18 cellular contexts compared by ENCODE assay signal in the genomic region with DNA sequence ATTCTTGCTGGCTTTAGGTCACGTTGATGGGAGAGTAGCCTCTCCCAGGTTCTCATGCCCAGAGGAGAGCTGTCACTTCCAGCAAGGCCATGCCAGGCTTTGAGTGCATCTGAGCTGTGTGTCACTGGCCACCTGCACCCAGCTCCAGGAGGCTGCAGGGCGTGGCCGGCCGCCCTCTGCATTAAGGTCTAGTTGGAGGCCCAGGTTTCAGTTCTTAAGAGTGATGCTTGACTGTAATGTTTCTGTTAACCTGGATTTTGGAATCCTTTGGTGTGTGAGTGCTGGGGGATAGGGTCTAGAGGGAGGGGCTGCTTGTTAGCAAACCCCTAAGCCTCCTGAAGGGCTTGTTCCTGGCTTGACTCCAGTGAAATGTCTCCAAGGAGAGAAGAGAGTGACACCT.
DNase-seq lines count a peak whose midpoint lies in the region; ATAC-seq lines count a peak whose summit lies in the region.
"Had no signal": no experiment of that assay in that cellular context is flagged by ENCODE, and none has a peak within 500 bp of the region (broad histone marks: within the 10 kb centered on the region; RNA-seq: fewer than 3 reads in every experiment).

No MANE protein-coding gene starts in this region.

- no peaks in the 10 kb centered on the region for H3K9me3 Mint-ChIP-seq in naive thymus-derived CD8-positive, alpha-beta T cell
- H3K9me3 Mint-ChIP-seq in activated CD4-positive, alpha-beta memory T cell treated with anti-CD3 and anti-CD28 coated beads, Interleukin-2, amount 10 ng/mL, durations not matched to agents 7 days and 5 days = no peaks in the 10 kb centered on the region

- no peaks in the 10 kb centered on the region for H3K36me3 ChIP-seq in H7 (replicated peaks; ENCODE audit: control insufficient read depth, insufficient read depth, low read length)
- no peaks in the 10 kb centered on the region for H3K36me3 ChIP-seq in MG63
- H3K36me3 ChIP-seq: BLaER1 treated with 17β-estradiol and CSF1 and Interleukin-3, amounts not matched to agents 10 nM and 100 nM had no signal

- no peak overlapping the region for H3K4me3 ChIP-seq in H7 (ENCODE audit: insufficient read depth, low read depth, low read length)
- no peak overlapping the region for H3K4me3 ChIP-seq in MG63
- H3K4me3 ChIP-seq: BLaER1 treated with 17β-estradiol and CSF1 and Interleukin-3, amounts not matched to agents 10 nM and 100 nM; GM23248 had no signal

- DNase-seq in NCI-H345 (lab: John Stamatoyannopoulos, UW) (peak; percentile 3), NCI-H345 treated with DMSO at 0.1 percent for 48 hours (lab: John Stamatoyannopoulos, UW; ENCODE audit: unreplicated experiment) (no peak), H7 (peak; percentile 29), RPMI8226 (peak; percentile 87), MG63 (no peak)
- DNase-seq in naive thymus-derived CD8-positive, alpha-beta T cell = no peak
- no peak for DNase-seq in activated CD4-positive, alpha-beta memory T cell treated with anti-CD3 and anti-CD28 coated beads, Interleukin-2, amount 10 ng/mL, durations not matched to agents 7 days and 5 days
- DNase-seq: 8988T, DMS 273 treated with DMSO at 0.1 percent for 48 hours, EL, GM23248, NCI-H2081, NCI-H748 treated with DMSO at 0.1 percent for 48 hours, SK-N-SH had no signal

- H3K27me3 Mint-ChIP-seq in naive thymus-derived CD8-positive, alpha-beta T cell = peaks cover 0 to under 1% (median 0%) of the 10 kb centered on the region in 5 donors
- peaks cover 12% of the 10 kb centered on the region for H3K27me3 Mint-ChIP-seq in activated CD4-positive, alpha-beta memory T cell treated with anti-CD3 and anti-CD28 coated beads, Interleukin-2, amount 10 ng/mL, durations not matched to agents 7 days and 5 days

- no peaks in the 10 kb centered on the region for H3K9me3 ChIP-seq in MG63
- H3K9me3 ChIP-seq: BLaER1 treated with 17β-estradiol and CSF1 and Interleukin-3, amounts not matched to agents 10 nM and 100 nM; SK-N-SH had no signal

- POLR2A ChIA-PET in naive thymus-derived CD8-positive, alpha-beta T cell (lab: Charles Lee) = interaction anchor here (1.5 to 4.5 kb wide), 4 partner anchors 11 to 25 kb away, joined by 5 to 14 read pairs (median 12); no protein-coding TSS in a partner anchor
- POLR2A ChIA-PET in activated CD4-positive, alpha-beta memory T cell treated with anti-CD3 and anti-CD28 coated beads, Interleukin-2, amount 10 ng/mL, durations not matched to agents 7 days and 5 days (lab: Charles Lee) = no interaction called here

- H3K4me1 Mint-ChIP-seq in naive thymus-derived CD8-positive, alpha-beta T cell = peaks cover 21 to 66% (median 27%) of the 10 kb centered on the region in 4 donors
- H3K4me1 Mint-ChIP-seq in activated CD4-positive, alpha-beta memory T cell treated with anti-CD3 and anti-CD28 coated beads, Interleukin-2, amount 10 ng/mL, durations not matched to agents 7 days and 5 days = peaks cover 63% of the 10 kb centered on the region

- H3K27me3 ChIP-seq in H7 (ENCODE audit: control insufficient read depth, insufficient read depth, low read length) (no peaks in the 10 kb centered on the region), MG63 (no peaks in the 10 kb centered on the region)
- H3K27me3 ChIP-seq: BLaER1 treated with 17β-estradiol and CSF1 and Interleukin-3, amounts not matched to agents 10 nM and 100 nM had no signal

- peak overlapping the region in 2 of 10 donors; percentile 11 to 13 for H3K4me3 Mint-ChIP-seq in naive thymus-derived CD8-positive, alpha-beta T cell
- no peak overlapping the region for H3K4me3 Mint-ChIP-seq in activated CD4-positive, alpha-beta memory T cell treated with anti-CD3 and anti-CD28 coated beads, Interleukin-2, amount 10 ng/mL, durations not matched to agents 7 days and 5 days

- H3K27ac Mint-ChIP-seq in naive thymus-derived CD8-positive, alpha-beta T cell = peak overlapping the region in 6 of 10 donors; percentile 49 to 90 (median 78)
- no peak overlapping the region for H3K27ac Mint-ChIP-seq in activated CD4-positive, alpha-beta memory T cell treated with anti-CD3 and anti-CD28 coated beads, Interleukin-2, amount 10 ng/mL, durations not matched to agents 7 days and 5 days

- no peak for ATAC-seq in naive thymus-derived CD8-positive, alpha-beta T cell
- no peak for ATAC-seq in HG03196 (IDR thresholded peaks at IDR 0.05; ENCODE audit: unreplicated experiment)
- ATAC-seq: HepG2, Right ventricle myocardium inferior had no signal

- H3K36me3 Mint-ChIP-seq in naive thymus-derived CD8-positive, alpha-beta T cell = no peaks in the 10 kb centered on the region
- H3K36me3 Mint-ChIP-seq in activated CD4-positive, alpha-beta memory T cell treated with anti-CD3 and anti-CD28 coated beads, Interleukin-2, amount 10 ng/mL, durations not matched to agents 7 days and 5 days (ENCODE audit: low read depth) = no peaks in the 10 kb centered on the region

- CTCF ChIA-PET in activated CD4-positive, alpha-beta memory T cell treated with anti-CD3 and anti-CD28 coated beads, Interleukin-2, amount 10 ng/mL, durations not matched to agents 7 days and 5 days (lab: Charles Lee) = interaction anchor here (2.0 kb wide), 1 partner anchor 14 kb away, joined by 7 read pairs; no protein-coding TSS in a partner anchor

Comparison
In these comparisons a context has a peak if more than half of its experiments do, and no peak if none do; other contexts are left out.
1. DNase-seq: peak in NCI-H345 (single experiment), H7 (single experiment) and RPMI8226 (single experiment); none in NCI-H345 treated with DMSO at 0.1 percent for 48 hours (single experiment), naive thymus-derived CD8-positive, alpha-beta T cell (0 of 10), activated CD4-positive, alpha-beta memory T cell treated with anti-CD3 and anti-CD28 coated beads, Interleukin-2, amount 10 ng/mL, durations not matched to agents 7 days and 5 days (single experiment) and MG63 (single experiment).